22 cellular contexts compared by ENCODE assay signal in the genomic region with DNA sequence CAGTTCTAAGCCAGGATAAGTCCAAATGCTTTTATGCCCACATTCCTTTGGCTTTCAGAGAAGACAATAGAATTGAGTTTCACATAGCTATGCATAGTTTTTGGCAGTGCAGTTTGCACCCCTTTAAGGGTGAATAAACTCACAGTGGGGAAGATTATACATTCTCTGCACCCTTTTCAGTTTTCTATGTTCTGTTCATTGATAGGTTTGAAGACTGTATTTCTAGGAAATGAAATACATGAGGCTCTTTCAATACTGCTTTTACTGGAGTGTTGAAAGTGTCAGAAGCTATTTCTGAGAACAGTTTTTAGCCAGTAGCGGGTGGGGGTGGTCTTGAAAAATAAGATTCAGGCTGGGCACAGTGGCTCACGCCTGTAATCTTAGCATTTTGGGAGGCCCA.
"Had no signal": no experiment of that assay in that cellular context is flagged by ENCODE, and none has a peak within 500 bp of the region (broad histone marks: within the 10 kb centered on the region; RNA-seq: fewer than 3 reads in every experiment).

No MANE protein-coding gene starts in this region.

- H3K27me3 ChIP-seq: breast epithelium had no signal

- H3K27me3 Mint-ChIP-seq: activated B cell treated with CpG ODN at 0.5 μM for 24 hours; activated CD4-positive, alpha-beta memory T cell treated with anti-CD3 and anti-CD28 coated beads, Interleukin-2, amount 10 ng/mL, durations not matched to agents 7 days and 5 days; activated CD4-positive, alpha-beta T cell treated with anti-CD3 and anti-CD28 coated beads, Interleukin-2, amount 10 ng/mL, durations not matched to agents 7 days and 5 days; activated naive CD4-positive, alpha-beta T cell treated with anti-CD3 and anti-CD28 coated beads, Interleukin-2, amount 50 U/mL, for 24 hours had no signal

- H3K27ac ChIP-seq: breast epithelium had no signal

- H3K9me3 Mint-ChIP-seq: activated B cell treated with CpG ODN at 0.5 μM for 24 hours; activated CD4-positive, alpha-beta memory T cell treated with anti-CD3 and anti-CD28 coated beads, Interleukin-2, amount 10 ng/mL, durations not matched to agents 7 days and 5 days; activated CD4-positive, alpha-beta T cell treated with anti-CD3 and anti-CD28 coated beads, Interleukin-2, amount 10 ng/mL, durations not matched to agents 7 days and 5 days; activated naive CD4-positive, alpha-beta T cell treated with anti-CD3 and anti-CD28 coated beads, Interleukin-2, amount 50 U/mL, for 24 hours had no signal

- H3K27ac Mint-ChIP-seq: activated B cell treated with CpG ODN at 0.5 μM for 24 hours; activated CD4-positive, alpha-beta memory T cell treated with anti-CD3 and anti-CD28 coated beads, Interleukin-2, amount 10 ng/mL, durations not matched to agents 7 days and 5 days; activated CD4-positive, alpha-beta T cell treated with anti-CD3 and anti-CD28 coated beads, Interleukin-2, amount 10 ng/mL, durations not matched to agents 7 days and 5 days; activated naive CD4-positive, alpha-beta T cell treated with anti-CD3 and anti-CD28 coated beads, Interleukin-2, amount 50 U/mL, for 24 hours had no signal

- H3K4me1 Mint-ChIP-seq: activated B cell treated with CpG ODN at 0.5 μM for 24 hours; activated CD4-positive, alpha-beta T cell treated with anti-CD3 and anti-CD28 coated beads, Interleukin-2, amount 10 ng/mL, durations not matched to agents 7 days and 5 days; activated naive CD4-positive, alpha-beta T cell treated with anti-CD3 and anti-CD28 coated beads, Interleukin-2, amount 50 U/mL, for 24 hours had no signal

- H3K9me3 ChIP-seq: breast epithelium had no signal

- H3K4me3 ChIP-seq: breast epithelium had no signal

- H3K4me1 ChIP-seq: breast epithelium had no signal

- H3K4me3 Mint-ChIP-seq: activated B cell treated with CpG ODN at 0.5 μM for 24 hours; activated CD4-positive, alpha-beta memory T cell treated with anti-CD3 and anti-CD28 coated beads, Interleukin-2, amount 10 ng/mL, durations not matched to agents 7 days and 5 days; activated CD4-positive, alpha-beta T cell treated with anti-CD3 and anti-CD28 coated beads, Interleukin-2, amount 10 ng/mL, durations not matched to agents 7 days and 5 days; activated naive CD4-positive, alpha-beta T cell treated with anti-CD3 and anti-CD28 coated beads, Interleukin-2, amount 50 U/mL, for 24 hours had no signal

- DNase-seq: activated B cell treated with CpG ODN at 0.5 μM for 24 hours; activated CD4-positive, alpha-beta memory T cell treated with anti-CD3 and anti-CD28 coated beads, Interleukin-2, amount 10 ng/mL, durations not matched to agents 7 days and 5 days; activated CD4-positive, alpha-beta T cell treated with anti-CD3 and anti-CD28 coated beads for 1 hour; activated CD4-positive, alpha-beta T cell treated with anti-CD3 and anti-CD28 coated beads, Interleukin-2, amount 10 ng/mL, durations not matched to agents 7 days and 5 days; activated gamma-delta T cell treated with Interleukin-2 at 50 U/mL for 16 hours; activated T-cell treated with anti-CD3 and anti-CD28 coated beads for 4 hours; aorta; caudate nucleus; cortex of kidney; KG1; NCI-H1092; NCI-H1417 treated with DMSO at 0.1 percent for 48 hours; NCI-H1694; NCI-H2029 treated with DMSO at 0.1 percent for 48 hours; NCI-H345; NCI-H510A; NCI-H526 treated with DMSO at 0.1 percent for 48 hours; NCI-H82; SIG-M5; T1000 had no signal
